Comparison of ENCODE assay signal across 1 cellular context in the genomic region with DNA sequence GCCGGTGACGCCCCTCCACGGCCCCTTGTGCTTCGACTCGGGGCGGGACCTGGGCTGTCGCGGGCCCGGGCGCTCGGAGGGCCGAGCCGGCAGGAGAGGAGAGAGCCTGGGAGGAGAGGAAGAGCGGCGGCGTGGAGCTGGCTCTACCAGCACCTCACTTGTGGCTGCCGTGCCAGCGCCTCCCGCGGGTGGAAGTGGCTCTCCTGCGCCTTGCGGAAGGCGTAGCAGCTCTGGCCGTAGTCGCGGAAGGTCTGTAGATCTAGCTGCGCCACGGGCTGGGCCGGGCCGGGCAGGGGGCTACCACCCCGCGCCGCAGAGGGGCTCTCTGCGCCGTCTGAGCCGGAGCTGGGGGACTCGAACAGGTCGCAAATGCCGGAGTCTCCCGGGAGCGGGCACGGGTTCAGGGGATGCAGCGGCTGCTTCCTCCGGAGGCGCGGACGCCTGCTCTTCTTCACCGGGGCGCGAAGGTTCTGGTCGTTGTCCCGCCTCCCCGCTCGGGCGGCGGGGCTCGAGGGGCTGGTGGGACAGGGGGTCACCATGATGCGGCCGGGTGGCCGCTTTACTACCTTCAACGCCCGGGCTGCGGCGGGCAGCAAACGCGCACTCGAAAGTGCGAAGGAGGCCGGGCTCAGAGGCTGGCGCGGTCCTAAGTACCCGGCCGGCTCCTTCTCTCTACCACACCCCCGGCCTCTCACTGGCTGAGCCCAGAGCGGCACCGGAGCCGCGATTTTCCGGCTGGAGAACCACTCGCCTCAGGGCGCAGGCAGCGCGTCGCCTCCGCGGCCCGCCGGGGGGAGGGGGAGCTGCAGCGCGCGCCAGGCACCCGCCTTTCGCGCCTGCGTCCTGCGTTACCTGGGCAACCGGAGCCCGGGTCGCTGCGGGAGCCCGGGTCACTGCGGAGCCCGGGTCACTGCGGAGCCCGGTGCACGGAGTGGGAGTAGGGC.
TF ChIP-seq lines count a peak whose summit lies in the region.

A gene with protein sequence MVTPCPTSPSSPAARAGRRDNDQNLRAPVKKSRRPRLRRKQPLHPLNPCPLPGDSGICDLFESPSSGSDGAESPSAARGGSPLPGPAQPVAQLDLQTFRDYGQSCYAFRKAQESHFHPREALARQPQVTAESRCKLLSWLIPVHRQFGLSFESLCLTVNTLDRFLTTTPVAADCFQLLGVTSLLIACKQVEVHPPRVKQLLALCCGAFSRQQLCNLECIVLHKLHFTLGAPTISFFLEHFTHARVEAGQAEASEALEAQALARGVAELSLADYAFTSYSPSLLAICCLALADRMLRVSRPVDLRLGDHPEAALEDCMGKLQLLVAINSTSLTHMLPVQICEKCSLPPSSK (minus strand): TSS at position 624 of the 944 bp plus-strand sequence. CDS start 85 bp downstream, at position 539.

TF ChIP-seq in WTC11, 78 proteins besides CTCF, POLR2A, EP300 and RAD21 (continued from another document):
- no peak for TF ChIP-seq AFF4 (CRISPR knock-in tag; IDR thresholded peaks at IDR 0.05; ENCODE audit: borderline replicate concordance)
